23 cellular contexts compared by ENCODE assay signal in the genomic region with DNA sequence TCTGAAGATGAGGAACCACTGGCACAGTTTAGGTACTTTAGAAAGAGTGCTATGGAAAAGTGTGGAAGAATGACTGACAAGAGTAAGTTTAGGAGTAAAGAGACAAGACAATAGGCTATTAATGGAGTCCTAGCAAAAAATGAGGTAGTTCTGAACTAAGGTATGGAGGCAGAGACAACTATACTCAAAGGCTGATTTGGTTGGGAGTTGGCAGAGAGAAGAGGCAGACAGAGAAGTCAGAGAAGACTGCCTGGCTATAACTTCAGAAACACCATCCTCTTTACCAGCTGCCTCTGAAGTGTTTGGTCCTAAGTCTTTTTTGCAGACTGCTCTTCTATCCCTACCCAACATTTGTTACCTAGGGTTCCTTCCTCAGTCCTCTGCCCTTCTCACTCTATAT. TPM values are rescaled to one million over a fixed set of nuclear protein-coding genes. Genes with fewer than 3 reads are reported as not detected.
DNase-seq lines count a peak whose midpoint lies in the region; ATAC-seq and TF ChIP-seq lines count a peak whose summit lies in the region.
"Had no signal": no experiment of that assay in that cellular context is flagged by ENCODE, and none has a peak within 500 bp of the region (broad histone marks: within the 10 kb centered on the region; RNA-seq: fewer than 3 reads in every experiment).

No MANE protein-coding gene starts in this region.

- H4K8ac ChIP-seq in mesenchymal stem cell (ENCODE audit: low read length): no peak overlapping the region

- H3K18ac ChIP-seq in mesenchymal stem cell (ENCODE audit: low read depth in 1 of 2, low read length in 2 of 2): no peak overlapping the region

- ATAC-seq in GM18858 (IDR thresholded peaks at IDR 0.05; ENCODE audit: unreplicated experiment) (peak; percentile 20), GM21576 (IDR thresholded peaks at IDR 0.05; ENCODE audit: unreplicated experiment) (no peak), GM23338 (no peak)
- ATAC-seq: right lobe of liver, SK-N-SH treated with all-trans-retinoic acid at 6 μM for 48 hours had no signal

- H3K9me2 ChIP-seq in Karpas-422 (replicated peaks; ENCODE audit: insufficient read depth, low read length): no peaks in the 10 kb centered on the region
- no peaks in the 10 kb centered on the region for H3K9me2 ChIP-seq in hepatocyte (replicated peaks; ENCODE audit: insufficient read depth)
- no peaks in the 10 kb centered on the region for H3K9me2 ChIP-seq in GM23338 (ENCODE audit: insufficient read depth)

- H3K4me2 ChIP-seq in BLaER1 treated with 17β-estradiol and CSF1 and Interleukin-3, amounts not matched to agents 10 nM and 100 nM: peak overlapping the region; percentile 2 to 44 (median 27); a peak in 19 of 22 replicates
- H3K4me2 ChIP-seq in Karpas-422 (ENCODE audit: low read depth, low read length, poor library complexity, severe bottlenecking) (peak overlapping the region; percentile 51), mesenchymal stem cell (ENCODE audit: low read length, poor library complexity, severe bottlenecking) (no peak overlapping the region), hepatocyte (no peak overlapping the region), GM23338 (no peak overlapping the region)

- H3K27ac Mint-ChIP-seq in GM23338: no peak overlapping the region
- H3K27ac Mint-ChIP-seq: activated CD4-positive, alpha-beta memory T cell treated with anti-CD3 and anti-CD28 coated beads for 36 hours; CD4-positive, alpha-beta T cell; T-helper 2 cell treated with Interferon-gamma antibody and Interleukin-4, amounts not matched to agents 5 μg/mL and 100 μg/mL, for 36 hours had no signal

- H3K14ac ChIP-seq in mesenchymal stem cell (ENCODE audit: low read length in 2 of 2): no peak overlapping the region

- H2AFZ ChIP-seq in Karpas-422 (ENCODE audit: low read length) (no peak overlapping the region), mesenchymal stem cell (ENCODE audit: low read depth, low read length) (no peak overlapping the region), hepatocyte (no peak overlapping the region), GM23338 (no peak overlapping the region)
- H2AFZ ChIP-seq: GM23248 had no signal

- peak; percentile 52 for DNase-seq in Karpas-422
- no peak for DNase-seq in mesenchymal stem cell
- DNase-seq in hepatocyte (ENCODE audit: low spot score): no peak
- no peak for DNase-seq in GM23338 (ENCODE audit: low spot score)
- DNase-seq in NCI-H1092 (lab: John Stamatoyannopoulos, UW): no peak
- DNase-seq: activated CD4-positive, alpha-beta memory T cell treated with anti-CD3 and anti-CD28 coated beads for 36 hours; activated naive CD4-positive, alpha-beta T cell; activated T-cell treated with anti-CD3 and anti-CD28 coated beads, Interleukin-2, amount 50 U/mL, for 1 hour; amygdala; CD4-positive, alpha-beta T cell; cortex of kidney; DMS 273 treated with DMSO at 0.1 percent for 48 hours; GM23248; NCI-H1436; NCI-H2171; right lobe of liver; stimulated activated CD8-positive, alpha-beta memory T cell treated with anti-CD3 and anti-CD28 coated beads, Interleukin-4, amount 100 ng/mL, for 48 hours; WERI-Rb-1 had no signal

- 0 out of 22 replicates have a peak overlapping the region, but pooled peaks of 1 of the 11 experiments have one; percentile 27 for H3K9ac ChIP-seq in BLaER1 treated with 17β-estradiol and CSF1 and Interleukin-3, amounts not matched to agents 10 nM and 100 nM
- H3K9ac ChIP-seq in Karpas-422 (ENCODE audit: low read length) (no peak overlapping the region), mesenchymal stem cell (ENCODE audit: low read length) (no peak overlapping the region)
- H3K9ac ChIP-seq: GM23248 had no signal

- H3K79me1 ChIP-seq in mesenchymal stem cell (replicated peaks; ENCODE audit: low read length, poor library complexity, severe bottlenecking): peaks cover 18% of the 10 kb centered on the region

- H2AK5ac ChIP-seq in mesenchymal stem cell (ENCODE audit: low read length, severe bottlenecking): no peak overlapping the region

- no peaks in the 10 kb centered on the region for H3K27me3 ChIP-seq in BLaER1 treated with 17β-estradiol and CSF1 and Interleukin-3, amounts not matched to agents 10 nM and 100 nM
- H3K27me3 ChIP-seq in Karpas-422 (ENCODE audit: low read length): no peaks in the 10 kb centered on the region
- no peaks in the 10 kb centered on the region for H3K27me3 ChIP-seq in mesenchymal stem cell (ENCODE audit: control insufficient read depth in 1 of 2, insufficient read depth in 1 of 2, low read length in 2 of 2)
- no peaks in the 10 kb centered on the region for H3K27me3 ChIP-seq in hepatocyte
- no peaks in the 10 kb centered on the region for H3K27me3 ChIP-seq in GM23338 (ENCODE audit: insufficient read depth)
- H3K27me3 ChIP-seq: right lobe of liver had no signal

- H2BK12ac ChIP-seq in mesenchymal stem cell (ENCODE audit: low read length in 2 of 2): no peak overlapping the region

- no peaks in the 10 kb centered on the region for H3F3A ChIP-seq in GM23338 (replicated peaks; ENCODE audit: low read depth)

- H3K23ac ChIP-seq in mesenchymal stem cell (ENCODE audit: low read length in 2 of 2): no peak overlapping the region

- peaks cover 33 to 48% (median 38%) of the 10 kb centered on the region in 10 experiments for H3K4me1 ChIP-seq in BLaER1 treated with 17β-estradiol and CSF1 and Interleukin-3, amounts not matched to agents 10 nM and 100 nM
- H3K4me1 ChIP-seq in Karpas-422 (ENCODE audit: low read length) (peaks cover 36% of the 10 kb centered on the region), mesenchymal stem cell (ENCODE audit: control insufficient read depth, insufficient read depth, low read depth, low read length) (peaks cover 6% of the 10 kb centered on the region), hepatocyte (ENCODE audit: insufficient read depth) (no peaks in the 10 kb centered on the region), GM23338 (ENCODE audit: insufficient read depth) (peaks cover 6% of the 10 kb centered on the region; the same call in 1 of the 2 replicates)
- H3K4me1 ChIP-seq: right lobe of liver had no signal

- H3K4me3 ChIP-seq in BLaER1 treated with 17β-estradiol and CSF1 and Interleukin-3, amounts not matched to agents 10 nM and 100 nM: no peak overlapping the region
- H3K4me3 ChIP-seq in Karpas-422 (ENCODE audit: low read length) (peak overlapping the region; percentile 13; the same call in 1 of the 2 replicates), mesenchymal stem cell (ENCODE audit: insufficient read depth in 1 of 2, low read depth in 1 of 2, low read length in 2 of 2) (no peak overlapping the region), hepatocyte (no peak overlapping the region), GM23338 (no peak overlapping the region)
- H3K4me3 ChIP-seq: GM23248, right lobe of liver had no signal

- no peak overlapping the region for H4K91ac ChIP-seq in mesenchymal stem cell (ENCODE audit: low read length)

- H3K4me1 Mint-ChIP-seq in GM23338: peaks cover 25% of the 10 kb centered on the region

- no peaks in the 10 kb centered on the region for H3K27me3 Mint-ChIP-seq in GM23338 (ENCODE audit: insufficient read depth, low read depth, poor library complexity)
- H3K27me3 Mint-ChIP-seq: activated CD4-positive, alpha-beta memory T cell treated with anti-CD3 and anti-CD28 coated beads for 36 hours; CD4-positive, alpha-beta T cell had no signal

- H2BK120ac ChIP-seq in mesenchymal stem cell (ENCODE audit: low read depth, low read length): no peak overlapping the region

- H2BK5ac ChIP-seq in mesenchymal stem cell (ENCODE audit: low read depth, low read length, poor library complexity, severe bottlenecking): no peak overlapping the region

- no peaks in the 10 kb centered on the region for H3K9me3 Mint-ChIP-seq in GM23338
- H3K9me3 Mint-ChIP-seq: activated CD4-positive, alpha-beta memory T cell treated with anti-CD3 and anti-CD28 coated beads for 36 hours; CD4-positive, alpha-beta T cell; T-helper 2 cell treated with Interferon-gamma antibody and Interleukin-4, amounts not matched to agents 5 μg/mL and 100 μg/mL, for 36 hours had no signal

- H2BK15ac ChIP-seq in mesenchymal stem cell (ENCODE audit: low read depth, poor library complexity, severe bottlenecking): no peak overlapping the region

- TF ChIP-seq CTCF in hepatocyte (IDR thresholded peaks at IDR 0.05; ENCODE audit: poor library complexity) (no peak), GM23338 (conservative IDR thresholded peaks at IDR 0.05; ENCODE audit: low read depth in 2 of 2) (no peak)

- peaks cover 59 to 97% (median 89%) of the 10 kb centered on the region in 11 experiments for H4K20me1 ChIP-seq in BLaER1 treated with 17β-estradiol and CSF1 and Interleukin-3, amounts not matched to agents 10 nM and 100 nM
- H4K20me1 ChIP-seq in Karpas-422 (ENCODE audit: insufficient read depth, low read depth, low read length) (peaks cover 43% of the 10 kb centered on the region), hepatocyte (ENCODE audit: insufficient read depth, poor library complexity, severe bottlenecking) (peaks cover 30% of the 10 kb centered on the region), GM23338 (replicated peaks; ENCODE audit: insufficient read depth) (peaks cover 30% of the 10 kb centered on the region)

- no peak overlapping the region for H3K4me3 Mint-ChIP-seq in GM23338
- H3K4me3 Mint-ChIP-seq: activated CD4-positive, alpha-beta memory T cell treated with anti-CD3 and anti-CD28 coated beads for 36 hours; CD4-positive, alpha-beta T cell; T-helper 2 cell treated with Interferon-gamma antibody and Interleukin-4, amounts not matched to agents 5 μg/mL and 100 μg/mL, for 36 hours had no signal

- no peak overlapping the region; a peak in 1 of 22 replicates for H3K27ac ChIP-seq in BLaER1 treated with 17β-estradiol and CSF1 and Interleukin-3, amounts not matched to agents 10 nM and 100 nM
- H3K27ac ChIP-seq in Karpas-422 (ENCODE audit: low read length) (peak overlapping the region; percentile 16), mesenchymal stem cell (ENCODE audit: low read length, poor library complexity, severe bottlenecking) (peak overlapping the region; percentile 47), hepatocyte (no peak overlapping the region), GM23338 (ENCODE audit: low read depth) (no peak overlapping the region)
- H3K27ac ChIP-seq: GM23248, right lobe of liver, WERI-Rb-1 had no signal

- H3K9me3 ChIP-seq in BLaER1 treated with 17β-estradiol and CSF1 and Interleukin-3, amounts not matched to agents 10 nM and 100 nM (replicated peaks in 1 of 11): 0 out of 22 replicates have a peak, but pooled peaks cover 0 to 3% (median 0%) of the 10 kb centered on the region in 11 experiments
- H3K9me3 ChIP-seq in Karpas-422 (ENCODE audit: low read length) (no peaks in the 10 kb centered on the region), mesenchymal stem cell (ENCODE audit: control insufficient read depth, low read length) (no peaks in the 10 kb centered on the region), hepatocyte (ENCODE audit: low read depth) (no peaks in the 10 kb centered on the region)
- H3K9me3 ChIP-seq: right lobe of liver had no signal

- H3K79me2 ChIP-seq in Karpas-422 (ENCODE audit: low read length): peaks cover 100% of the 10 kb centered on the region
- H3K79me2 ChIP-seq in hepatocyte: peaks cover 99% of the 10 kb centered on the region
- H3K79me2 ChIP-seq in GM23338 (replicated peaks; ENCODE audit: insufficient read depth): peaks cover 100% of the 10 kb centered on the region

- H3K4ac ChIP-seq in mesenchymal stem cell (ENCODE audit: low read depth in 1 of 2, low read length in 2 of 2): no peak overlapping the region

- H3K36me3 ChIP-seq in BLaER1 treated with 17β-estradiol and CSF1 and Interleukin-3, amounts not matched to agents 10 nM and 100 nM: peaks cover 13 to 38% (median 20%) of the 10 kb centered on the region in 11 experiments; a peak in 21 of 22 replicates
- H3K36me3 ChIP-seq in Karpas-422 (ENCODE audit: insufficient read depth, low read length): 0 out of 2 replicates have a peak, but pooled peaks cover 2% of the 10 kb centered on the region
- H3K36me3 ChIP-seq in mesenchymal stem cell (ENCODE audit: control insufficient read depth in 1 of 2, insufficient read depth in 2 of 2, low read depth in 1 of 2, low read length in 2 of 2): peaks cover 0 to 4% of the 10 kb centered on the region in 2 experiments
- no peaks in the 10 kb centered on the region for H3K36me3 ChIP-seq in hepatocyte (replicated peaks; ENCODE audit: insufficient read depth, low read depth)
- no peaks in the 10 kb centered on the region for H3K36me3 ChIP-seq in GM23338 (ENCODE audit: insufficient read depth)
- H3K36me3 ChIP-seq: right lobe of liver, WERI-Rb-1 had no signal

- H3K36me3 Mint-ChIP-seq in GM23338 (ENCODE audit: low read depth): no peaks in the 10 kb centered on the region

RNA-seq across cellular contexts. Expression of a gene that starts 19.2 kb away (rescaled TPM):
- total RNA-seq in Karpas-422 (2014; rRNA removed; shearing (Covaris generic); ENCODE audit: low replicate concordance): 26.6 and 36.9 TPM in 2 replicates
- 29.1 TPM for polyA plus RNA-seq in mesenchymal stem cell (2013, experiment 1 of 2)
- polyA plus RNA-seq in mesenchymal stem cell (2013, experiment 2 of 2): 28.6 TPM
- 41.7 and 56.4 TPM in 2 replicates for total RNA-seq in hepatocyte
- polyA plus RNA-seq in hepatocyte (36.0 and 40.8 TPM in 2 replicates), GM23338 (2016; fragmentation: Nextera tagmentation; extraction: Ambion mirVana) (41.7 and 48.0 TPM in 2 replicates)
- 45.1 and 52.9 TPM in 2 replicates for total RNA-seq in GM23338 (2014; rRNA removed; shearing (Covaris generic))

RNA-seq across cellular contexts. Expression of a gene that starts 48.8 kb away (rescaled TPM):
- total RNA-seq in Karpas-422 (2014; rRNA removed; shearing (Covaris generic); ENCODE audit: low replicate concordance): 73.4 and 171 TPM in 2 replicates
- polyA plus RNA-seq in mesenchymal stem cell (2013, experiment 1 of 2): 80.4 TPM
- polyA plus RNA-seq in mesenchymal stem cell (2013, experiment 2 of 2): 85.5 TPM
- 125 and 133 TPM in 2 replicates for total RNA-seq in hepatocyte
- polyA plus RNA-seq in hepatocyte: 82.7 TPM in 2 replicates
- 78.0 and 123 TPM in 2 replicates for total RNA-seq in GM23338 (2014; rRNA removed; shearing (Covaris generic))
- 34.9 and 42.3 TPM in 2 replicates for polyA plus RNA-seq in GM23338 (2016; fragmentation: Nextera tagmentation; extraction: Ambion mirVana)

Comparison
In these comparisons a context has a peak if more than half of its experiments do, and no peak if none do; other contexts are left out.
1. H3K27ac ChIP-seq: peak in Karpas-422 (single experiment) and mesenchymal stem cell (single experiment); none in BLaER1 treated with 17β-estradiol and CSF1 and Interleukin-3, amounts not matched to agents 10 nM and 100 nM (0 of 11), hepatocyte (single experiment) and GM23338 (single experiment).
2. H3K4me2 ChIP-seq: peak in BLaER1 treated with 17β-estradiol and CSF1 and Interleukin-3, amounts not matched to agents 10 nM and 100 nM (11 of 11) and Karpas-422 (single experiment); none in mesenchymal stem cell (single experiment), hepatocyte (single experiment) and GM23338 (single experiment).